Comparison of ENCODE assay signal across 7 cellular contexts in genomic region chr12:54418441-54419087, GRCh38. TPM values are rescaled to one million over a fixed set of nuclear protein-coding genes. Genes with fewer than 3 reads are reported as not detected.
DNase-seq lines count a peak whose midpoint lies in the region; ATAC-seq, FAIRE-seq and TF ChIP-seq lines count a peak whose summit lies in the region.

No MANE protein-coding gene starts in this region.

- peaks cover 17% of the 10 kb centered on the region for H3K27me3 ChIP-seq in HUES6 (ENCODE audit: control insufficient read depth, insufficient read depth, low read length)
- H3K27me3 ChIP-seq in ascending aorta, result no peaks in the 10 kb centered on the region

- H3K27me3 Mint-ChIP-seq in stimulated activated naive CD8-positive, alpha-beta T cell treated with anti-CD3 and anti-CD28 coated beads, Interleukin-15, amount 100 ng/mL, for 72 hours, result no peaks in the 10 kb centered on the region

- FAIRE-seq in kidney (lab: Jason Lieb, UNC), result no peak

- peaks cover 72% of the 10 kb centered on the region for H3K4me1 Mint-ChIP-seq in stimulated activated naive CD8-positive, alpha-beta T cell treated with anti-CD3 and anti-CD28 coated beads, Interleukin-15, amount 100 ng/mL, for 72 hours

- H3K9ac ChIP-seq in HUES6 (ENCODE audit: low read length) (peak overlapping the region; percentile 82), kidney (ENCODE audit: low read length in 2 of 2) (peak overlapping the region; percentile 10 to 71)

- TF ChIP-seq CTCF in ascending aorta (IDR thresholded peaks at IDR 0.05), result no peak
- TF ChIP-seq CTCF in kidney (IDR thresholded peaks at IDR 0.05; ENCODE audit: borderline replicate concordance, extremely low read depth, insufficient read depth), result no peak

- peak overlapping the region; percentile 91 to 99 for H3K27ac Mint-ChIP-seq in stimulated activated naive CD8-positive, alpha-beta T cell treated with anti-CD3 and anti-CD28 coated beads, Interleukin-15, amount 100 ng/mL, for 72 hours

- H3K9me3 ChIP-seq in HUES6 (ENCODE audit: control insufficient read depth, insufficient read depth, low read depth, low read length), result no peaks in the 10 kb centered on the region
- H3K9me3 ChIP-seq in ascending aorta, result no peaks in the 10 kb centered on the region
- H3K9me3 ChIP-seq in kidney (ENCODE audit: control insufficient read depth in 1 of 2, low read length in 2 of 2), result no peaks in the 10 kb centered on the region

- peak overlapping the region; percentile 89; the same call in 1 of the 2 replicates for H3K27ac ChIP-seq in HUES6 (ENCODE audit: low read depth, low read length)
- peak overlapping the region; percentile 97 for H3K27ac ChIP-seq in ascending aorta
- H3K27ac ChIP-seq in kidney (ENCODE audit: low read depth in 2 of 2, low read length in 2 of 2), result peak overlapping the region; percentile 44 to 57

- DNase-seq in ascending aorta (ENCODE audit: low spot score in 2 of 2) (no peak), kidney (peak; percentile 71), EL (no peak), head of caudate nucleus (no peak)
- no peak for DNase-seq in stimulated activated naive CD8-positive, alpha-beta T cell treated with anti-CD3 and anti-CD28 coated beads, Interleukin-15, amount 100 ng/mL, for 72 hours
- no peak for DNase-seq in activated effector memory CD4-positive, alpha-beta T cell treated with anti-CD3 and anti-CD28 coated beads, Interleukin-2, amount 50 U/mL, for 16 hours

- H3K36me3 ChIP-seq in HUES6 (ENCODE audit: control insufficient read depth, insufficient read depth, low read length) (no peaks in the 10 kb centered on the region), ascending aorta (peaks cover 8 to 40% of the 10 kb centered on the region in 2 donors), kidney (ENCODE audit: control insufficient read depth in 1 of 2, insufficient read depth in 2 of 2, low read length in 2 of 2) (no peaks in the 10 kb centered on the region)

- peak; percentile 56 for ATAC-seq in stimulated activated naive CD8-positive, alpha-beta T cell treated with anti-CD3 and anti-CD28 coated beads, Interleukin-15, amount 100 ng/mL, for 72 hours

- H3K4me1 ChIP-seq in HUES6 (ENCODE audit: control insufficient read depth, insufficient read depth, low read length) (peaks cover 56% of the 10 kb centered on the region), ascending aorta (peaks cover 5 to 35% of the 10 kb centered on the region in 2 donors), kidney (ENCODE audit: control insufficient read depth in 1 of 2, insufficient read depth in 1 of 2, low read depth in 1 of 2, low read length in 2 of 2) (peaks cover 11 to 12% of the 10 kb centered on the region in 2 donors)

- H3K4me3 Mint-ChIP-seq in stimulated activated naive CD8-positive, alpha-beta T cell treated with anti-CD3 and anti-CD28 coated beads, Interleukin-15, amount 100 ng/mL, for 72 hours, result peak overlapping the region; percentile 86

- no peaks in the 10 kb centered on the region for H3K9me3 Mint-ChIP-seq in stimulated activated naive CD8-positive, alpha-beta T cell treated with anti-CD3 and anti-CD28 coated beads, Interleukin-15, amount 100 ng/mL, for 72 hours

- intact Hi-C loops in ascending aorta (cut with DNase I), result loop anchor here (1.0 kb wide), 1 partner anchor 14 kb away; no protein-coding TSS in a partner anchor
- intact Hi-C loops in kidney (cut with DNase I), result no loop called here
- intact Hi-C loops in head of caudate nucleus (cut with DNase I), result no loop called here

- H3K4me3 ChIP-seq in HUES6 (ENCODE audit: low read depth, low read length) (peak overlapping the region; percentile 90), ascending aorta (peak overlapping the region; percentile 70 to 98), kidney (ENCODE audit: low read length in 2 of 2) (peak overlapping the region; percentile 58 to 69)

RNA-seq across cellular contexts. Expression of gene ITGA5, which starts 0.5 kb away (rescaled TPM):
- total RNA-seq in ascending aorta (973 TPM), kidney (65.6 TPM)
- polyA plus RNA-seq in kidney (ENCODE audit: insufficient read depth, low read depth, low replicate concordance), result 11.4 TPM

RNA-seq across cellular contexts. Expression of gene ZNF385A, which starts 34.0 kb away (rescaled TPM):
- total RNA-seq in ascending aorta (53.2 TPM), kidney (16.6 TPM)
- polyA plus RNA-seq in kidney (ENCODE audit: insufficient read depth, low read depth, low replicate concordance), result 10.2 TPM

RNA-seq across cellular contexts. Expression of gene GPR84, which starts 54.3 kb away (rescaled TPM):
- total RNA-seq in ascending aorta (not detected), kidney (1.7 TPM)
- not detected for polyA plus RNA-seq in kidney (ENCODE audit: insufficient read depth, low read depth, low replicate concordance)

RNA-seq across cellular contexts. Expression of gene GTSF1, which starts 54.8 kb away (rescaled TPM):
- total RNA-seq in ascending aorta (not detected), kidney (0.72 TPM)
- polyA plus RNA-seq in kidney (ENCODE audit: insufficient read depth, low read depth, low replicate concordance), result not detected

Comparison
In these comparisons a context has a peak if more than half of its experiments do, and no peak if none do; other contexts are left out.
1. RNA of gene ITGA5, which starts 0.5 kb away (total RNA-seq): 973 TPM in ascending aorta (single experiment); 65.6 TPM in kidney (single experiment); every median in the first group is over 10 times any median in the second.
2. Peak in every context shown above with its lines, with median percentiles within 50 percentile points of each other: H3K27ac ChIP-seq and H3K4me3 ChIP-seq.